1 cellular context compared by ENCODE assay signal in genomic region chr4:112189754-112190153, GRCh38.
TF ChIP-seq lines count a peak whose summit lies in the region.

No MANE protein-coding gene starts in this region.

TF ChIP-seq in H1, 55 proteins besides CTCF, POLR2A, EP300 and RAD21:
- TF ChIP-seq PHF8 (conservative IDR thresholded peaks at IDR 0.05; ENCODE audit: low read depth, low read length) (no peak), SP4 (IDR thresholded peaks at IDR 0.05; ENCODE audit: low read length) (no peak), MAFK (IDR thresholded peaks at IDR 0.05; ENCODE audit: low read depth, low read length) (no peak), YY1 (IDR thresholded peaks at IDR 0.05; ENCODE audit: low read depth, low read length) (no peak), KDM5A (IDR thresholded peaks at IDR 0.05; ENCODE audit: low read length) (no peak), SP2 (IDR thresholded peaks at IDR 0.05; ENCODE audit: low read length) (no peak)
